ENCODE assay signal across 12 cellular contexts in the genomic region with DNA sequence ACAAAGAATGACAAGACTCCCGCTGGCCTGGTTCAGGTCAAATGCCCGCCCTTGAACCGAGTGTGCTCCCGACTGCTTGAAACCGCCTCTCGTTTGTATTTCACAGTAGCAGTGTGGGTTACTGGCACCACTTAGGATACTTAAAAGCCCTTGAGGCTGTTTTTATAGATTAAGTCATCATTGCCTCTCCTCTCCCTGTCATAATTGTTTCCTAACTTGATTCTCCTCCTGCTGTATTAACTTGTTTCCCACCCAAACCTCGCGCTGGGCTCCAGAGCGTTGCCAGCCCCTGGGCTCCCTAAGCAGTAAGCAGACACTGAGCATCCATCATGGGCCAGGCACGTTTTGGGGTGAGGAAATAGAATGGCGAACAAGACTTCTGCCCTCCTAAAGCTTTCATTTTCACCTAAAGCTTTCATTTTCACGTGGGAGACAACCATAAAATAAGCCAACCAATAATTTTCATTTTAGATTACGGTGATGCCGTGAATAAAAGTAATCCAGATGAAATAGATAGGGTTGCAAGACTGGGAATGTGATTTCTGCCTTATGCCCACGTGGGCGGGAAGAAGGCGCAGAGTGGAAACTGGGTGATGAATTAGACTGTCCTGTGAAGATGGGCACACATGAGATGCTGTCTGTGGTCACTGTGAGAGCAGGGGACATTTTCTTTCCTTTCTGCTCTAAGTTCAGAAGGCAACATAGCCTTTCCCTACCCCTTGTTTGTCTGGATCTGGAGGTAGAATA.
DNase-seq lines count a peak whose midpoint lies in the region; ATAC-seq and TF ChIP-seq lines count a peak whose summit lies in the region.
"Had no signal": no experiment of that assay in that cellular context is flagged by ENCODE, and none has a peak within 500 bp of the region (broad histone marks: within the 10 kb centered on the region; RNA-seq: fewer than 3 reads in every experiment).

No MANE protein-coding gene starts in this region.

- H3K4me1 Mint-ChIP-seq in memory B cell: peaks cover 30% of the 10 kb centered on the region

- no peak overlapping the region for H2AFZ ChIP-seq in OCI-LY7 (ENCODE audit: low read length)

- H3K4me3 Mint-ChIP-seq in memory B cell: no peak overlapping the region
- H3K4me3 Mint-ChIP-seq: WTC11 had no signal

- H3K27me3 Mint-ChIP-seq in memory B cell: no peaks in the 10 kb centered on the region

- no peak for TF ChIP-seq CTCF in OCI-LY7 (conservative IDR thresholded peaks at IDR 0.05; ENCODE audit: low read length)

- H3K36me3 ChIP-seq in OCI-LY7 (ENCODE audit: insufficient read depth, low read length): peaks cover 73% of the 10 kb centered on the region

- H3K9me2 ChIP-seq in OCI-LY7 (ENCODE audit: insufficient read depth, low read length): no peaks in the 10 kb centered on the region

- DNase-seq in DMS53 (lab: John Stamatoyannopoulos, UW) (peak; percentile 29), DMS53 treated with DMSO at 0.1 percent for 48 hours (lab: John Stamatoyannopoulos, UW; ENCODE audit: unreplicated experiment) (no peak), NCI-H1092 (lab: John Stamatoyannopoulos, UW) (peak; percentile 3), memory B cell (ENCODE audit: low spot score in 2 of 2) (no peak), posterior cingulate gyrus (no peak), OCI-LY7 (ENCODE audit: low spot score) (no peak), NOMO-1 (lab: John Stamatoyannopoulos, UW; ENCODE audit: unreplicated experiment in 2 of 2) (no peak)
- DNase-seq in activated naive CD4-positive, alpha-beta T cell treated with anti-CD3 and anti-CD28 coated beads, Interleukin-2, amount 50 U/mL, for 72 hours (ENCODE audit: low spot score in 2 of 2): no peak
- DNase-seq: NCI-H2081 treated with DMSO at 0.1 percent for 48 hours had no signal

- POLR2A ChIA-PET in OCI-LY7 (lab: Charles Lee): interaction anchor here (0.9 to 1.6 kb wide), 3 partner anchors 9 to 13 kb away, joined by 3 to 7 read pairs (median 3); no protein-coding TSS in a partner anchor

- no peak overlapping the region for H3K4me3 ChIP-seq in OCI-LY7 (ENCODE audit: low read depth, low read length, poor library complexity, severe bottlenecking)

- peaks cover 0 to 25% of the 10 kb centered on the region in 2 donors for H3K36me3 Mint-ChIP-seq in activated naive CD4-positive, alpha-beta T cell treated with anti-CD3 and anti-CD28 coated beads, Interleukin-2, amount 50 U/mL, for 72 hours
- H3K36me3 Mint-ChIP-seq in memory B cell: peaks cover 23% of the 10 kb centered on the region

- no peak overlapping the region for H3K4me2 ChIP-seq in OCI-LY7 (ENCODE audit: low read length)

- no peak for ATAC-seq in activated naive CD4-positive, alpha-beta T cell treated with anti-CD3 and anti-CD28 coated beads, Interleukin-2, amount 50 U/mL, for 72 hours
- no peak for ATAC-seq in memory B cell (ENCODE audit: low read depth)
- ATAC-seq: WTC11 had no signal

- no peaks in the 10 kb centered on the region for H3K9me3 ChIP-seq in OCI-LY7 (ENCODE audit: low read length)

- CTCF ChIA-PET in OCI-LY7 (lab: Charles Lee; ENCODE audit: unreplicated experiment): no interaction called here

- intact Hi-C loops in posterior cingulate gyrus (cut with DNase I) (no loop called here), OCI-LY7 (cut with micrococcal nuclease; ENCODE audit: unreplicated experiment) (no loop called here)

- H3K27ac Mint-ChIP-seq in activated naive CD4-positive, alpha-beta T cell treated with anti-CD3 and anti-CD28 coated beads, Interleukin-2, amount 50 U/mL, for 72 hours: peak overlapping the region; percentile 45 to 91
- peak overlapping the region; percentile 56 for H3K27ac Mint-ChIP-seq in memory B cell
- H3K27ac Mint-ChIP-seq: WTC11 had no signal

- no TSS peak for BruUV-seq in OCI-LY7 (replicated peaks; lab: Mats Ljungman, UMichigan)

- peaks cover 63% of the 10 kb centered on the region; the same call in 1 of the 2 replicates for H3K79me2 ChIP-seq in OCI-LY7 (ENCODE audit: insufficient read depth, low read depth, low read length)

- no peak overlapping the region for H3K27ac ChIP-seq in OCI-LY7 (ENCODE audit: low read depth, low read length, poor library complexity, severe bottlenecking)
- H3K27ac ChIP-seq: 22Rv1, RWPE1 had no signal

- no peaks in the 10 kb centered on the region for H3K9me3 Mint-ChIP-seq in activated naive CD4-positive, alpha-beta T cell treated with anti-CD3 and anti-CD28 coated beads, Interleukin-2, amount 50 U/mL, for 72 hours
- no peaks in the 10 kb centered on the region for H3K9me3 Mint-ChIP-seq in memory B cell
- H3K9me3 Mint-ChIP-seq: WTC11 had no signal

- peaks cover 13% of the 10 kb centered on the region for H3K4me1 ChIP-seq in OCI-LY7 (ENCODE audit: insufficient read depth, low read length, poor library complexity, severe bottlenecking)

- peaks cover 6% of the 10 kb centered on the region; the same call in 1 of the 2 replicates for H4K20me1 ChIP-seq in OCI-LY7 (ENCODE audit: insufficient read depth, low read length)

Comparison
In these comparisons a context has a peak if more than half of its experiments do, and no peak if none do; other contexts are left out.
1. DNase-seq: peak in DMS53 (single experiment) and NCI-H1092 (single experiment); none in DMS53 treated with DMSO at 0.1 percent for 48 hours (single experiment), activated naive CD4-positive, alpha-beta T cell treated with anti-CD3 and anti-CD28 coated beads, Interleukin-2, amount 50 U/mL, for 72 hours (0 of 2), memory B cell (0 of 2), posterior cingulate gyrus (0 of 10), OCI-LY7 (single experiment) and NOMO-1 (0 of 2).